In genomic region chr9:90793729-90794128, GRCh38 we compare ENCODE assay signal across 30 cellular contexts. TPM values are rescaled to one million over a fixed set of nuclear protein-coding genes. Genes with fewer than 3 reads are reported as not detected.
DNase-seq lines count a peak whose midpoint lies in the region; ATAC-seq and TF ChIP-seq lines count a peak whose summit lies in the region.
"Had no signal": no experiment of that assay in that cellular context is flagged by ENCODE, and none has a peak within 500 bp of the region (broad histone marks: within the 10 kb centered on the region; RNA-seq: fewer than 3 reads in every experiment).

No MANE protein-coding gene starts in this region.

- peak; percentile 43 for ATAC-seq in GM18858 (IDR thresholded peaks at IDR 0.05; ENCODE audit: unreplicated experiment)
- peak; percentile 68 to 73 for ATAC-seq in naive B cell (ENCODE audit: low read depth in 2 of 2)
- no peak for ATAC-seq in GM21576 (IDR thresholded peaks at IDR 0.05; ENCODE audit: unreplicated experiment)
- ATAC-seq: activated CD4-positive, CD25-positive, alpha-beta regulatory T cell treated with anti-CD3 and anti-CD28 coated beads, Interleukin-2, amount 50 U/mL, for 24 hours; activated naive CD8-positive, alpha-beta T cell treated with anti-CD3 and anti-CD28 coated beads, Interleukin-2, amount 50 U/mL, for 24 hours; heart right ventricle; K562; natural killer cell treated with Interleukin-12 subunit alpha and Interleukin-12 subunit beta and Interleukin-15 and Interleukin-18, amount 100 ng/mL, for 72 hours had no signal

- TF ChIP-seq CTCF in Calu3 (IDR thresholded peaks at IDR 0.05; ENCODE audit: unreplicated experiment) (no peak), stomach (IDR thresholded peaks at IDR 0.05) (no peak)

- H3K27me3 ChIP-seq in stomach: peaks cover 0 to 4% (median 0%) of the 10 kb centered on the region in 3 donors
- H3K27me3 ChIP-seq: transverse colon had no signal

- peaks cover 16% of the 10 kb centered on the region for H3K4me1 Mint-ChIP-seq in Calu3 (ENCODE audit: low read depth, unreplicated experiment)
- peaks cover 42 to 60% (median 44%) of the 10 kb centered on the region in 3 donors for H3K4me1 Mint-ChIP-seq in naive B cell
- H3K4me1 Mint-ChIP-seq: activated CD4-positive, alpha-beta memory T cell treated with anti-CD3 and anti-CD28 coated beads, Interleukin-2, amount 10 ng/mL, durations not matched to agents 7 days and 5 days had no signal

- H3K27ac Mint-ChIP-seq in Calu3 (ENCODE audit: unreplicated experiment) (peak overlapping the region; percentile 44), naive B cell (peak overlapping the region; percentile 7 to 77 (median 46))
- H3K27ac Mint-ChIP-seq: activated CD4-positive, alpha-beta memory T cell treated with anti-CD3 and anti-CD28 coated beads, Interleukin-2, amount 10 ng/mL, durations not matched to agents 7 days and 5 days; activated naive CD8-positive, alpha-beta T cell treated with anti-CD3 and anti-CD28 coated beads, Interleukin-2, amount 50 U/mL, for 24 hours had no signal

- H3K36me3 Mint-ChIP-seq in Calu3 (ENCODE audit: insufficient read depth, unreplicated experiment) (no peaks in the 10 kb centered on the region), naive B cell (no peaks in the 10 kb centered on the region)
- H3K36me3 Mint-ChIP-seq: natural killer cell treated with Interleukin-12 subunit alpha and Interleukin-12 subunit beta and Interleukin-15 and Interleukin-18, amount 100 ng/mL, for 72 hours had no signal

- H3K4me1 ChIP-seq in stomach: peaks cover 0 to 24% (median 0%) of the 10 kb centered on the region in 4 donors
- H3K4me1 ChIP-seq: esophagus squamous epithelium had no signal

- H3K4me3 ChIP-seq in stomach: no peak overlapping the region
- H3K4me3 ChIP-seq: esophagus squamous epithelium, heart right ventricle, K562, transverse colon had no signal

- H3K9me3 ChIP-seq in stomach: no peaks in the 10 kb centered on the region
- H3K9me3 ChIP-seq: esophagus squamous epithelium, heart right ventricle, transverse colon had no signal

- CTCF ChIA-PET in Calu3 (lab: Charles Lee): no interaction called here

- no peak for TF ChIP-seq EP300 in stomach (IDR thresholded peaks at IDR 0.05)

- no peaks in the 10 kb centered on the region for H3K36me3 ChIP-seq in stomach
- H3K36me3 ChIP-seq: esophagus squamous epithelium, heart right ventricle, transverse colon had no signal

- intact Hi-C loops in Calu3 (cut with micrococcal nuclease; ENCODE audit: unreplicated experiment) (no loop called here), stomach (cut with DNase I; ENCODE audit: low total_unique reads) (no loop called here)

- BruUV-seq in Calu3 (replicated peaks; lab: Mats Ljungman, UMichigan): no TSS peak

- WGBS in stomach, 5 donors: 83 to 92% (median 84%) methylated on average over 2 of the region's 2 CpGs

- no peak overlapping the region for H3K27ac ChIP-seq in stomach
- H3K27ac ChIP-seq: esophagus squamous epithelium, heart right ventricle, transverse colon had no signal

- H3K4me3 Mint-ChIP-seq in Calu3 (ENCODE audit: low read depth, unreplicated experiment) (no peak overlapping the region), naive B cell (peak overlapping the region in 7 of 8 donors; percentile 10 to 54 (median 36))
- H3K4me3 Mint-ChIP-seq: activated CD4-positive, alpha-beta memory T cell treated with anti-CD3 and anti-CD28 coated beads, Interleukin-2, amount 10 ng/mL, durations not matched to agents 7 days and 5 days; activated naive CD8-positive, alpha-beta T cell treated with anti-CD3 and anti-CD28 coated beads, Interleukin-2, amount 50 U/mL, for 24 hours; natural killer cell treated with Interleukin-12 subunit alpha and Interleukin-12 subunit beta and Interleukin-15 and Interleukin-18, amount 100 ng/mL, for 72 hours had no signal

- no peak for TF ChIP-seq POLR2A in stomach (IDR thresholded peaks at IDR 0.05)

- H3K27me3 Mint-ChIP-seq in Calu3 (ENCODE audit: unreplicated experiment): no peaks in the 10 kb centered on the region
- H3K27me3 Mint-ChIP-seq in naive B cell: no peaks in the 10 kb centered on the region

- H3K9me3 Mint-ChIP-seq in Calu3 (ENCODE audit: low read depth, unreplicated experiment) (no peaks in the 10 kb centered on the region), naive B cell (peaks cover 0 to 8% (median 0%) of the 10 kb centered on the region in 7 donors)
- H3K9me3 Mint-ChIP-seq: activated CD4-positive, alpha-beta memory T cell treated with anti-CD3 and anti-CD28 coated beads, Interleukin-2, amount 10 ng/mL, durations not matched to agents 7 days and 5 days; natural killer cell treated with Interleukin-12 subunit alpha and Interleukin-12 subunit beta and Interleukin-15 and Interleukin-18, amount 100 ng/mL, for 72 hours had no signal

- no peak for DNase-seq in Calu3
- DNase-seq in NAMALWA (ENCODE audit: low spot score): peak; percentile 42
- DNase-seq in naive B cell: peak; percentile 40
- DNase-seq in stomach: no peak
- no peak for DNase-seq in NCI-H2029 (lab: John Stamatoyannopoulos, UW)
- DNase-seq: activated CD4-positive, alpha-beta memory T cell treated with anti-CD3 and anti-CD28 coated beads, Interleukin-2, amount 10 ng/mL, durations not matched to agents 7 days and 5 days; activated naive CD8-positive, alpha-beta T cell treated with anti-CD3 and anti-CD28 coated beads, Interleukin-2, amount 50 U/mL, for 24 hours; C1 segment of cervical spinal cord; caudate nucleus; cortex of kidney; DND-41; esophagus squamous epithelium; foreskin melanocyte; heart right ventricle; midbrain; NCI-H1694; NCI-H526; retina; small intestine; stimulated activated CD4-positive, alpha-beta T cell treated with anti-CD3 and anti-CD28 coated beads, Interleukin-1b, Interleukin-23, amount 100 ng/mL, for 48 hours; stimulated activated CD8-positive, alpha-beta memory T cell treated with anti-CD3 and anti-CD28 coated beads, Interleukin-4, amount 100 ng/mL, for 48 hours; T-helper 1 cell; transverse colon had no signal

RNA-seq across cellular contexts. Expression of gene SYK, which starts 7.9 kb away (rescaled TPM):
- 14.8 and 16.3 TPM in 2 replicates for total RNA-seq in Calu3 (2022)
- polyA plus RNA-seq in naive B cell (ENCODE audit: low read depth in 6 of 6): 100 to 1,000 TPM; 163 to 261 (median 214) TPM
- total RNA-seq in stomach: 10 to 100 TPM in 4 of 5 donors, 1 to 10 TPM in 1; 2.2 to 34.4 (median 24.2) TPM
- polyA plus RNA-seq in stomach: 10 to 100 TPM in 2 of 3 donors, 1 to 10 TPM in 1; 7.2 to 16.8 (median 14.0) TPM
- total RNA-seq: activated CD4-positive, alpha-beta memory T cell treated with anti-CD3 and anti-CD28 coated beads, Interleukin-2, amount 10 ng/mL, durations not matched to agents 7 days and 5 days; osteocyte; RPMI7951 had no signal

Comparison
In these comparisons a context has a peak if more than half of its experiments do, and no peak if none do; other contexts are left out.
1. DNase-seq: peak in NAMALWA (single experiment) and naive B cell (single experiment); none in Calu3 (single experiment), stomach (single experiment) and NCI-H2029 (single experiment).